In the genomic region with DNA sequence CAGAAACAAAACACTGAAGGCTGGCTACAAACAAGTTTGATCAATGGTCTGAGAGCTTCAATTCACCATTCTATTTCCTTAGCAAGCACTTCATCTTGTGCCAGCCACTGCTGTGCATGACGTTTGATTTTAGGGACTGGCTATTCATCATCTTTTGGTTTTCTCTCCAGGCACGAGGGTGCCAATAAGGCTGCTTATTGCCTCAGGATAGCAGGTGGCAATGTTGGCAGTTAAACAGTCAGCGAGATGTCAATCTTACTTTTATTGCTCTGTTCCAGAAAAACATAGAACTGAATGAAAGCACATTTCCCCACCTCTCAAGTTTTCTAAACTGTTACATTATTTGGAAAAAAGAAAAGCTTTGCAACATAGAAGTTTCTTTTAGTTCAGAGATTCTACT, we compare ENCODE assay signal across 16 cellular contexts.
A peak's percentile ranks its signal among the peaks of the same experiment; 100 is the strongest.
DNase-seq lines count a peak whose midpoint lies in the region; ATAC-seq and TF ChIP-seq lines count a peak whose summit lies in the region.
"Had no signal": no experiment of that assay in that cellular context is flagged by ENCODE, and none has a peak within 500 bp of the region (broad histone marks: within the 10 kb centered on the region; RNA-seq: fewer than 3 reads in every experiment).

No MANE protein-coding gene starts in this region.

- no peak overlapping the region for H2AFZ ChIP-seq in OCI-LY3 (ENCODE audit: low read depth, low read length)

- H3K4me1 ChIP-seq in OCI-LY3 (ENCODE audit: low read length): no peaks in the 10 kb centered on the region
- peaks cover 0 to 3% (median 0%) of the 10 kb centered on the region in 4 donors for H3K4me1 ChIP-seq in transverse colon
- H3K4me1 ChIP-seq: Peyer's patch had no signal

- H3K4me2 ChIP-seq in OCI-LY3 (ENCODE audit: low read length): peak overlapping the region; percentile 4; the same call in 1 of the 2 replicates
- H3K4me2 ChIP-seq: KMS-11 had no signal

- ATAC-seq in HG02870 (IDR thresholded peaks at IDR 0.05; ENCODE audit: unreplicated experiment): no peak
- ATAC-seq: HepG2, T-helper 17 cell had no signal

- peak; percentile 28 for DNase-seq in LHCN-M2 (ENCODE audit: low read depth)
- peak; percentile 42 for DNase-seq in left kidney (ENCODE audit: low read depth, low spot score)
- DNase-seq in transverse colon: peak; percentile 8
- no peak for DNase-seq in NCI-H1694 treated with DMSO at 0.1 percent for 48 hours (lab: John Stamatoyannopoulos, UW)
- no peak for DNase-seq in RWPE1 (ENCODE audit: low spot score)
- DNase-seq: CD4-positive, CD25-positive, alpha-beta regulatory T cell; DMS53; NCI-H1417 treated with DMSO at 0.1 percent for 48 hours; NCI-H2081; NCI-H510A treated with DMSO at 0.1 percent for 48 hours; Peyer's patch; T-helper 17 cell had no signal

- POLR2A ChIA-PET in RWPE1 (lab: Yijun Ruan, JAX; ENCODE audit: low non-redundant PET): no interaction called here

- H3K9ac ChIP-seq in OCI-LY3 (ENCODE audit: low read length): no peak overlapping the region
- H3K9ac ChIP-seq: KMS-11 had no signal

- no peak for TF ChIP-seq POLR2A in transverse colon (IDR thresholded peaks at IDR 0.05)

- no peaks in the 10 kb centered on the region for H3K36me3 ChIP-seq in OCI-LY3 (replicated peaks; ENCODE audit: low read depth, low read length)
- H3K36me3 ChIP-seq in transverse colon: no peaks in the 10 kb centered on the region
- H3K36me3 ChIP-seq: Peyer's patch had no signal

- intact Hi-C loops in transverse colon (cut with DNase I; ENCODE audit: low total_unique reads): no loop called here

- H3K9me3 ChIP-seq in OCI-LY3 (ENCODE audit: insufficient read depth, low read length): no peaks in the 10 kb centered on the region
- no peaks in the 10 kb centered on the region for H3K9me3 ChIP-seq in transverse colon
- H3K9me3 ChIP-seq: Peyer's patch had no signal

- CTCF ChIA-PET in RWPE1 (lab: Yijun Ruan, JAX): interaction anchor here (0.6 kb wide), 1 partner anchor 507 kb away, joined by 4 read pairs; no protein-coding TSS in a partner anchor

- H3K27me3 ChIP-seq in OCI-LY3 (ENCODE audit: low read depth, low read length): no peaks in the 10 kb centered on the region
- no peaks in the 10 kb centered on the region for H3K27me3 ChIP-seq in transverse colon
- H3K27me3 ChIP-seq: Peyer's patch had no signal

- in situ Hi-C loops in transverse colon (cut with MboI; ENCODE audit: low pct_ligation_motif_present in 1 of 4, low pct_unique_long_range_greater_than_20kb in 1 of 4, low sequenced_read_pairs in 3 of 4): no loop called here

- TF ChIP-seq CTCF in OCI-LY3 (IDR thresholded peaks at IDR 0.05; ENCODE audit: low read depth, low read length) (no peak), transverse colon (IDR thresholded peaks at IDR 0.05) (no peak), RWPE1 (conservative IDR thresholded peaks at IDR 0.05; ENCODE audit: low read depth) (no peak)

- WGBS in transverse colon (ENCODE audit: low coverage in 1 of 2), 2 donors: 20 to 41% methylated on average over 3 of the region's 3 CpGs

- H3K79me2 ChIP-seq in OCI-LY3 (ENCODE audit: low read length): no peaks in the 10 kb centered on the region

- H3K4me3 ChIP-seq in OCI-LY3 (ENCODE audit: low read length): no peak overlapping the region
- H3K4me3 ChIP-seq in transverse colon: no peak overlapping the region
- H3K4me3 ChIP-seq: Peyer's patch had no signal

- no peaks in the 10 kb centered on the region for H4K20me1 ChIP-seq in OCI-LY3 (ENCODE audit: insufficient read depth, low read length)

- no peak for TF ChIP-seq EP300 in transverse colon (IDR thresholded peaks at IDR 0.05; ENCODE audit: low read depth)

- no peak overlapping the region for H3K27ac ChIP-seq in OCI-LY3 (ENCODE audit: low read length)
- no peak overlapping the region for H3K27ac ChIP-seq in transverse colon
- no peak overlapping the region for H3K27ac ChIP-seq in RWPE1
- H3K27ac ChIP-seq: KMS-11, Peyer's patch had no signal

Comparison
In these comparisons a context has a peak if more than half of its experiments do, and no peak if none do; other contexts are left out.
1. DNase-seq: peak in LHCN-M2 (single experiment), left kidney (single experiment) and transverse colon (single experiment); none in NCI-H1694 treated with DMSO at 0.1 percent for 48 hours (single experiment) and RWPE1 (single experiment).